ENCODE assay signal across 8 cellular contexts in the genomic region with DNA sequence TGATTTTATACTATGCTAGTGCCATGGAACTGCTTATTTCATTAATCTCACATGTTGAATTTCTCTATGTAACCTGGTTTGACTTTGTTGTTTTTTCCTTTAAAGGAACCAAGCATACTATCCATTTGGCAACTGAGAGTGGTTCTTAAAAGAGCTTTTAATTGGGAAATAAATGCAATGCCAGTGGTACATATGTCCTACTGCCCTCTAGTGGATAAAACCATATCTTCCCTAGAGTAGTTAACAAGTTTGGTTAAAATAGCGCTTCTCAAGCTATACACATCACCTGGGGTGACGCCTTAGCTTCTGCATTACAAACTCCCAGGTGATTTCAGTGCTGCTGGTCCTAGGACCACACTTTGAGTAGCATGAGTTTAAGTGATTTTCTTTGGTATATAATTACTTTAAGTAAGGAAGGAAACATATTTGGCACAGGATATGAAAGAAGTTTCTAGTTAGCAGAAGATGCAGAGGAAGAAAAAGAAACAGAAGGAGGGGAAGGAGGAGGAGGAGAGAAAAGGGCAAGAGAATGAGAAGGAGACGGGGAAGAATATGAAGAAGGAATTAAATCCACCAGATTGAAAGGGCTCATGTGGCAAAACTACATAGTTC. TPM values are rescaled to one million over a fixed set of nuclear protein-coding genes. Genes with fewer than 3 reads are reported as not detected.
DNase-seq lines count a peak whose midpoint lies in the region; ATAC-seq and TF ChIP-seq lines count a peak whose summit lies in the region.

No MANE protein-coding gene starts in this region.

- POLR2A ChIA-PET in RWPE1 (lab: Yijun Ruan, JAX; ENCODE audit: low non-redundant PET) = no interaction called here

- no peaks in the 10 kb centered on the region for H3K4me1 ChIP-seq in BE2C

- CTCF ChIA-PET in RWPE1 (lab: Yijun Ruan, JAX) = interaction anchor here (0.5 to 1.6 kb wide), 13 partner anchors 13 to 1054 kb away, joined by 3 to 23 read pairs (median 4); no protein-coding TSS in a partner anchor

- ATAC-seq in GM19467 (IDR thresholded peaks at IDR 0.05; ENCODE audit: unreplicated experiment) = peak; percentile 46

- H3K27ac ChIP-seq in RWPE1 = no peak overlapping the region

- H3K36me3 ChIP-seq in BE2C = no peaks in the 10 kb centered on the region

- TF ChIP-seq CTCF in BE2C (IDR thresholded peaks at IDR 0.05; ENCODE audit: low read depth, low read length) (peak; percentile 65), RWPE1 (conservative IDR thresholded peaks at IDR 0.05; ENCODE audit: low read depth) (peak; percentile 79), foreskin fibroblast (IDR thresholded peaks at IDR 0.05; ENCODE audit: low read depth, low read length) (peak; percentile 52)

- no peaks in the 10 kb centered on the region for H3K27me3 ChIP-seq in BE2C

- H3K4me3 ChIP-seq in BE2C (ENCODE audit: low read depth, low read length) (no peak overlapping the region), foreskin fibroblast (ENCODE audit: low read depth in 1 of 2, low read length in 2 of 2) (no peak overlapping the region), skeletal muscle cell (ENCODE audit: low read depth, low read length) (no peak overlapping the region)

- DNase-seq in BE2C = no peak
- peak; percentile 17 for DNase-seq in HuH-7.5 (ENCODE audit: low spot score)
- DNase-seq in RWPE1 (ENCODE audit: low spot score) = peak; percentile 41
- DNase-seq in foreskin fibroblast = peak; percentile 1 to 51
- peak; percentile 3 for DNase-seq in skeletal muscle cell (ENCODE audit: low read depth)
- no peak for DNase-seq in nucleus accumbens (lab: John Stamatoyannopoulos, UW)
- no peak for DNase-seq in mucosa of gallbladder (ENCODE audit: low spot score)

- no peaks in the 10 kb centered on the region for H3K9me3 ChIP-seq in BE2C

RNA-seq across cellular contexts. Expression of a gene that starts 56.8 kb away (rescaled TPM):
- polyA plus RNA-seq in BE2C (2012; ENCODE audit: insufficient read depth, insufficient read length, low read depth) = not detected
- total RNA-seq in mucosa of gallbladder = 3.5 TPM

Comparison
In these comparisons a context has a peak if more than half of its experiments do, and no peak if none do; other contexts are left out.
1. DNase-seq: peak in HuH-7.5 (single experiment), RWPE1 (single experiment), foreskin fibroblast (2 of 2) and skeletal muscle cell (single experiment); none in BE2C (single experiment), nucleus accumbens (0 of 56) and mucosa of gallbladder (single experiment).
2. Peak in every context shown above with its lines, with median percentiles within 50 percentile points of each other: CTCF ChIP-seq.